Comparison of ENCODE assay signal across 12 cellular contexts in the genomic region with DNA sequence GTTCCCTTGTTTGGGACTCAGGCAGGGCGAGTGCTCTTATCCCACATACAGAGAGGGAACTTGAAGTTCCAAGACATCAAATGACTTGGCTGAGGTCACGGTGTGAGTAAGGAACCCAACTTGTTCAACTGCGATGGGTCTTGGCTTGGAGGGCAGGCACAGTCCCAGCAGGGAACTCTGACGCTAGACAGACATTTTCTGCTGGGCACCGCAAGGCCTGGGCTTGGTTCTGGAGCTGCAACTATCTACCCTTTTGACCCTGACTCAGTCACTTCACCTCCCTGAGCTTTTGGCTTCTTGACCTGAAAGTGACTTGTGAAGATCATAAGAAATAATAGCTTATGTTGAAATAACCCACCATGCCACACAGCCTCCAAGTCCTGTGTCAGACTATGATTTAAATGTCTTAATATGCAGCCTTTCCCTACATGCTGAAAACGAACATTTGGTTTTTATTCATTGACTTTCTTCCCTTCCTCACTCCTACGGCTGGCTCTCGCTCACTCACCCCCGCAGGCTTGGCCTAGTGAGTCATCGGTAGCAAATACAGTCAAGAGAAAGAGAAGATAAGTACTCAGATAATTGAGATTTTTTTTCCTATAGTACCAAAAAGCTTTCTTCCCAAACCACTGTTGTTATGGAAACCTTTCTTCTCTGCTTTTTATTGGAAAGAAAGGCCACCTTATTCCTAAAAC.
DNase-seq lines count a peak whose midpoint lies in the region; ATAC-seq, FAIRE-seq and TF ChIP-seq lines count a peak whose summit lies in the region.
"Had no signal": no experiment of that assay in that cellular context is flagged by ENCODE, and none has a peak within 500 bp of the region (broad histone marks: within the 10 kb centered on the region; RNA-seq: fewer than 3 reads in every experiment).

No MANE protein-coding gene starts in this region.

- in situ Hi-C loops in HepG2 (cut with HindIII; ENCODE audit: extremely low pct_ligation_motif_present, low pct_unique_long_range_greater_than_20kb) = no loop called here

- no peak for TF ChIP-seq CTCF in liver (IDR thresholded peaks at IDR 0.05; ENCODE audit: low read depth, low read length, missing input control)
- TF ChIP-seq CTCF in HepG2 (CRISPR knock-in tag; IDR thresholded peaks at IDR 0.05) = no peak
- TF ChIP-seq CTCF in foreskin fibroblast (IDR thresholded peaks at IDR 0.05; ENCODE audit: low read depth, low read length) = no peak

- intact Hi-C loops in HepG2 (cut with micrococcal nuclease; ENCODE audit: unreplicated experiment) = no loop called here

- no peak for FAIRE-seq in HepG2 (lab: Jason Lieb, UNC)

- DNase-seq in HepG2 (ENCODE audit: low spot score) = no peak
- peak; percentile 75 to 85 for DNase-seq in foreskin fibroblast
- peak; percentile 41 for DNase-seq in non-pigmented ciliary epithelial cell (ENCODE audit: low read depth)
- DNase-seq in HuH-7 (ENCODE audit: low spot score) = no peak
- DNase-seq in stimulated activated naive CD4-positive, alpha-beta T cell treated with Interleukin-2 at 50 U/mL for 16 hours (lab: John Stamatoyannopoulos, UW) = no peak
- DNase-seq in stimulated activated CD4-positive, alpha-beta T cell treated with anti-CD3 and anti-CD28 coated beads, Interleukin-2, amount 100 ng/mL, for 24 hours = no peak
- DNase-seq: activated T-cell treated with anti-CD3 and anti-CD28 coated beads, Interleukin-2, amount 50 U/mL, for 72 hours; naive thymus-derived CD4-positive, alpha-beta T cell; NCI-H446 treated with DMSO at 0.1 percent for 48 hours had no signal

- H3K9me3 ChIP-seq in liver (ENCODE audit: control insufficient read depth in 4 of 4, low read length in 3 of 4) (peaks cover 0 to 4% (median 2%) of the 10 kb centered on the region in 4 donors), HepG2 (ENCODE audit: low read length) (0 out of 2 replicates have a peak, but pooled peaks cover 4% of the 10 kb centered on the region)

- H3K27ac ChIP-seq in liver (ENCODE audit: low read depth in 1 of 2, low read length in 2 of 2) (no peak overlapping the region), HepG2 (ENCODE audit: extremely low read length, insufficient read depth, low read length) (no peak overlapping the region)
- H3K27ac ChIP-seq: BLaER1 had no signal

- WGBS in liver = 82% methylated on average over 10 of the region's 10 CpGs
- 61% methylated on average over 8 of the region's 10 CpGs for WGBS in HepG2 (ENCODE audit: low lambda C conversion rate)

- POLR2A ChIA-PET in HepG2 (lab: Yijun Ruan, JAX) = no interaction called here

- H3K27me3 ChIP-seq in liver (ENCODE audit: control insufficient read depth in 4 of 4, insufficient read depth in 4 of 4, low read length in 3 of 4) = no peaks in the 10 kb centered on the region
- no peaks in the 10 kb centered on the region for H3K27me3 ChIP-seq in HepG2 (ENCODE audit: control insufficient read depth in 1 of 2, insufficient read depth in 2 of 2, low read length in 2 of 2)
- H3K27me3 ChIP-seq: BLaER1 had no signal

- H3K4me3 ChIP-seq in liver (ENCODE audit: low read depth in 1 of 3, low read length in 3 of 3) = no peak overlapping the region
- no peak overlapping the region for H3K4me3 ChIP-seq in HepG2 (replicated peaks in 1 of 3; ENCODE audit: insufficient read depth in 1 of 3, low read depth in 2 of 3, low read length in 3 of 3)
- H3K4me3 ChIP-seq in foreskin fibroblast (ENCODE audit: low read depth in 1 of 2, low read length in 2 of 2) = no peak overlapping the region
- H3K4me3 ChIP-seq: BLaER1 had no signal

- no peak overlapping the region for H3K9ac ChIP-seq in liver (ENCODE audit: low read depth in 1 of 2, low read length in 2 of 2)
- no peak overlapping the region for H3K9ac ChIP-seq in HepG2 (ENCODE audit: insufficient read depth, low read depth, low read length)
- H3K9ac ChIP-seq: BLaER1 had no signal

- no peaks in the 10 kb centered on the region for H3K4me1 ChIP-seq in liver (ENCODE audit: control insufficient read depth in 4 of 4, insufficient read depth in 4 of 4, low read length in 3 of 4)
- H3K4me1 ChIP-seq in HepG2 (ENCODE audit: insufficient read depth, low read length) = no peaks in the 10 kb centered on the region
- H3K4me1 ChIP-seq: BLaER1 had no signal

- H3K79me2 ChIP-seq in HepG2 (ENCODE audit: insufficient read depth, low read length) = no peaks in the 10 kb centered on the region

- no TSS peak for BruUV-seq in HepG2 (replicated peaks; lab: Mats Ljungman, UMichigan)

- H3K4me2 ChIP-seq in HepG2 (ENCODE audit: low read depth, low read length) = no peak overlapping the region
- H3K4me2 ChIP-seq: BLaER1 had no signal

- TF ChIP-seq EP300 in HepG2 (IDR thresholded peaks at IDR 0.05; ENCODE audit: low read depth in 2 of 2, low read length in 2 of 2) = no peak
- no peak for TF ChIP-seq EP300 in HepG2 (CRISPR knock-in tag; IDR thresholded peaks at IDR 0.05; ENCODE audit: borderline replicate concordance)

- no peak overlapping the region for H2AFZ ChIP-seq in HepG2 (ENCODE audit: low read length)

- H3K36me3 ChIP-seq in liver (ENCODE audit: control insufficient read depth in 4 of 4, insufficient read depth in 3 of 4, low read depth in 1 of 4, low read length in 3 of 4) (no peaks in the 10 kb centered on the region), HepG2 (replicated peaks in 1 of 2; ENCODE audit: control insufficient read depth in 1 of 2, insufficient read depth in 2 of 2, low read length in 2 of 2) (no peaks in the 10 kb centered on the region)

- TF ChIP-seq POLR2A in HepG2 (IDR thresholded peaks at IDR 0.05; ENCODE audit: insufficient read depth in 1 of 2, low read depth in 2 of 2, low read length in 2 of 2) = no peak

- ATAC-seq in HepG2 = no peak
- ATAC-seq in HG02852 (IDR thresholded peaks at IDR 0.05; ENCODE audit: unreplicated experiment) = no peak
- ATAC-seq: activated T-cell treated with anti-CD3 and anti-CD28 coated beads, Interleukin-2, amount 50 U/mL, for 72 hours; naive thymus-derived CD4-positive, alpha-beta T cell had no signal

- TF ChIP-seq RAD21 in liver (IDR thresholded peaks at IDR 0.05) (no peak), HepG2 (CRISPR knock-in tag; IDR thresholded peaks at IDR 0.05) (no peak)

- CTCF ChIA-PET in HepG2 (lab: Yijun Ruan, JAX; ENCODE audit: low intra/inter-chr PET ratio, low total read pairs) = no interaction called here

- no peaks in the 10 kb centered on the region for H4K20me1 ChIP-seq in HepG2 (ENCODE audit: insufficient read depth, low read length)
- H4K20me1 ChIP-seq: BLaER1 had no signal

TF ChIP-seq in liver, 16 proteins besides CTCF, POLR2A, EP300 and RAD21 (continues in another document):
- TF ChIP-seq, protein P1, sequence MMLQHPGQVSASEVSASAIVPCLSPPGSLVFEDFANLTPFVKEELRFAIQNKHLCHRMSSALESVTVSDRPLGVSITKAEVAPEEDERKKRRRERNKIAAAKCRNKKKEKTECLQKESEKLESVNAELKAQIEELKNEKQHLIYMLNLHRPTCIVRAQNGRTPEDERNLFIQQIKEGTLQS (IDR thresholded peaks at IDR 0.05) = no peak
- no peak for TF ChIP-seq ZBTB33 (IDR thresholded peaks at IDR 0.05)
- TF ChIP-seq SP1 (IDR thresholded peaks at IDR 0.05) = no peak
- no peak for TF ChIP-seq RXRA (IDR thresholded peaks at IDR 0.05)
- TF ChIP-seq NR2F2 (IDR thresholded peaks at IDR 0.05) = peak; percentile 93
- no peak for TF ChIP-seq JUND (IDR thresholded peaks at IDR 0.05)
- no peak for TF ChIP-seq EGR1 (IDR thresholded peaks at IDR 0.05; ENCODE audit: low read depth in 2 of 2)

TF ChIP-seq in HepG2, 621 proteins besides CTCF, POLR2A, EP300 and RAD21:
- TF ChIP-seq RFX3 (CRISPR knock-in tag; IDR thresholded peaks at IDR 0.05) (no peak), ZNF30 (CRISPR knock-in tag; IDR thresholded peaks at IDR 0.05) (no peak), NCOA5 (CRISPR knock-in tag; IDR thresholded peaks at IDR 0.05) (no peak), MED1 (CRISPR knock-in tag; IDR thresholded peaks at IDR 0.05) (no peak), ZNF83 (CRISPR knock-in tag; IDR thresholded peaks at IDR 0.05; ENCODE audit: borderline replicate concordance) (no peak), ELF4 (CRISPR knock-in tag; IDR thresholded peaks at IDR 0.05; ENCODE audit: borderline replicate concordance) (no peak), ZNF225 (CRISPR knock-in tag; IDR thresholded peaks at IDR 0.05) (no peak)
- TF ChIP-seq, protein P2, sequence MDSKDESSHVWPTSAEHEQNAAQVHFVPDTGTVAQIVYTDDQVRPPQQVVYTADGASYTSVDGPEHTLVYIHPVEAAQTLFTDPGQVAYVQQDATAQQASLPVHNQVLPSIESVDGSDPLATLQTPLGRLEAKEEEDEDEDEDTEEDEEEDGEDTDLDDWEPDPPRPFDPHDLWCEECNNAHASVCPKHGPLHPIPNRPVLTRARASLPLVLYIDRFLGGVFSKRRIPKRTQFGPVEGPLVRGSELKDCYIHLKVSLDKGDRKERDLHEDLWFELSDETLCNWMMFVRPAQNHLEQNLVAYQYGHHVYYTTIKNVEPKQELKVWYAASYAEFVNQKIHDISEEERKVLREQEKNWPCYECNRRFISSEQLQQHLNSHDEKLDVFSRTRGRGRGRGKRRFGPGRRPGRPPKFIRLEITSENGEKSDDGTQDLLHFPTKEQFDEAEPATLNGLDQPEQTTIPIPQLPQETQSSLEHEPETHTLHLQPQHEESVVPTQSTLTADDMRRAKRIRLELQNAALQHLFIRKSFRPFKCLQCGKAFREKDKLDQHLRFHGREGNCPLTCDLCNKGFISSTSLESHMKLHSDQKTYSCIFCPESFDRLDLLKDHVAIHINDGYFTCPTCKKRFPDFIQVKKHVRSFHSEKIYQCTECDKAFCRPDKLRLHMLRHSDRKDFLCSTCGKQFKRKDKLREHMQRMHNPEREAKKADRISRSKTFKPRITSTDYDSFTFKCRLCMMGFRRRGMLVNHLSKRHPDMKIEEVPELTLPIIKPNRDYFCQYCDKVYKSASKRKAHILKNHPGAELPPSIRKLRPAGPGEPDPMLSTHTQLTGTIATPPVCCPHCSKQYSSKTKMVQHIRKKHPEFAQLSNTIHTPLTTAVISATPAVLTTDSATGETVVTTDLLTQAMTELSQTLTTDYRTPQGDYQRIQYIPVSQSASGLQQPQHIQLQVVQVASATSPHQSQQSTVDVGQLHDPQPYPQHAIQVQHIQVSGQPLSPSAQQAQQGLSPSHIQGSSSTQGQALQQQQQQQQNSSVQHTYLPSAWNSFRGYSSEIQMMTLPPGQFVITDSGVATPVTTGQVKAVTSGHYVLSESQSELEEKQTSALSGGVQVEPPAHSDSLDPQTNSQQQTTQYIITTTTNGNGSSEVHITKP (CRISPR knock-in tag; IDR thresholded peaks at IDR 0.05; ENCODE audit: low read depth) = no peak

Comparison
In these comparisons a context has a peak if more than half of its experiments do, and no peak if none do; other contexts are left out.
1. DNase-seq: peak in foreskin fibroblast (2 of 2) and non-pigmented ciliary epithelial cell (single experiment); none in HepG2 (single experiment), HuH-7 (single experiment), stimulated activated naive CD4-positive, alpha-beta T cell treated with Interleukin-2 at 50 U/mL for 16 hours (single experiment) and stimulated activated CD4-positive, alpha-beta T cell treated with anti-CD3 and anti-CD28 coated beads, Interleukin-2, amount 100 ng/mL, for 24 hours (0 of 2).